ENCODE assay signal across 16 cellular contexts in the genomic region with DNA sequence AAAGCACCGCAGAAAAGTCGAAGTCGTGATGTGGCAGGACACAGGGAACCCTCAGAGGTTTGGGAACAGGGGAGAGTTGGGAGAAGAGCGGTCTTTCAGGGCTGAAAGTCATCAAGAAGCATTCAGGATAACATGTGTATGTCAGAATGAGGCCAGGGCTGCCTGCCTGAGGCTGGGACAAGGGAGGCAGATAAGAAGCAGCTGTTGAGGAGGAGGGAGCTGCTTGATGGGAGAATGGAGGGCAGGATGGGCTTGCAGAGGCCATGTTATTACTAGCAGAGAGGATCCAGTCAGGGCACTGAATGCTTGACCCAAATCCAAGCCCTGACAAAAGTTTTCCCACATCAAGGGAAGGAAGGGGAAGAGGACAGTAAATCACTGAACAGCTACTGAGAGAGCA.
DNase-seq lines count a peak whose midpoint lies in the region; TF ChIP-seq lines count a peak whose summit lies in the region.
"Had no signal": no experiment of that assay in that cellular context is flagged by ENCODE, and none has a peak within 500 bp of the region (broad histone marks: within the 10 kb centered on the region; RNA-seq: fewer than 3 reads in every experiment).

No MANE protein-coding gene starts in this region.

- intact Hi-C loops in activated T-helper 1 cell treated with anti-CD3 and anti-CD28 coated beads, Interleukin-12 subunit alpha, Interleukin-12 subunit beta, Interleukin-2, Interleukin-4 antibody, amounts not matched to agents 30 ng/mL and 10 ng/mL and 1 ng/mL, durations not matched to agents 14 hours and 24 hours and 36 hours (cut with micrococcal nuclease), result no loop called here

- no peak overlapping the region for H4K8ac ChIP-seq in mesenchymal stem cell (ENCODE audit: low read length)

- no peak overlapping the region for H3K4me3 ChIP-seq in fibroblast of villous mesenchyme (ENCODE audit: low read depth, low read length)
- no peak overlapping the region for H3K4me3 ChIP-seq in mesenchymal stem cell (ENCODE audit: insufficient read depth in 1 of 2, low read depth in 1 of 2, low read length in 2 of 2)
- no peak overlapping the region for H3K4me3 ChIP-seq in stomach smooth muscle (ENCODE audit: low read length in 2 of 2)
- H3K4me3 ChIP-seq: GM12878 had no signal

- no peak overlapping the region for H3K27ac Mint-ChIP-seq in activated T-helper 1 cell treated with anti-CD3 and anti-CD28 coated beads, Interleukin-12 subunit alpha, Interleukin-12 subunit beta, Interleukin-2, Interleukin-4 antibody, amounts not matched to agents 30 ng/mL and 10 ng/mL and 1 ng/mL, durations not matched to agents 14 hours and 24 hours and 36 hours
- no peak overlapping the region for H3K27ac Mint-ChIP-seq in T-helper 2 cell treated with Interferon-gamma antibody and Interleukin-4, amounts not matched to agents 5 μg/mL and 100 μg/mL, for 36 hours
- H3K27ac Mint-ChIP-seq: CD4-positive, alpha-beta T cell had no signal

- H3K9ac ChIP-seq in mesenchymal stem cell (ENCODE audit: low read length) (no peak overlapping the region), stomach smooth muscle (ENCODE audit: low read length in 2 of 2) (no peak overlapping the region)

- no peak overlapping the region for H3K4me3 Mint-ChIP-seq in activated T-helper 1 cell treated with anti-CD3 and anti-CD28 coated beads, Interleukin-12 subunit alpha, Interleukin-12 subunit beta, Interleukin-2, Interleukin-4 antibody, amounts not matched to agents 30 ng/mL and 10 ng/mL and 1 ng/mL, durations not matched to agents 14 hours and 24 hours and 36 hours
- no peak overlapping the region for H3K4me3 Mint-ChIP-seq in T-helper 2 cell treated with Interferon-gamma antibody and Interleukin-4, amounts not matched to agents 5 μg/mL and 100 μg/mL, for 36 hours
- H3K4me3 Mint-ChIP-seq: CD4-positive, alpha-beta T cell had no signal

- H3K4me1 ChIP-seq in mesenchymal stem cell (ENCODE audit: control insufficient read depth, insufficient read depth, low read depth, low read length), result peaks cover 6% of the 10 kb centered on the region
- peaks cover 33% of the 10 kb centered on the region for H3K4me1 ChIP-seq in stomach smooth muscle (ENCODE audit: control insufficient read depth, insufficient read depth, low read length)
- H3K4me1 ChIP-seq: BE2C had no signal

- peak overlapping the region; percentile 47 for H2AK5ac ChIP-seq in mesenchymal stem cell (ENCODE audit: low read length, severe bottlenecking)

- H3K4me1 Mint-ChIP-seq in activated T-helper 1 cell treated with anti-CD3 and anti-CD28 coated beads, Interleukin-12 subunit alpha, Interleukin-12 subunit beta, Interleukin-2, Interleukin-4 antibody, amounts not matched to agents 30 ng/mL and 10 ng/mL and 1 ng/mL, durations not matched to agents 14 hours and 24 hours and 36 hours (ENCODE audit: low read depth), result no peaks in the 10 kb centered on the region
- no peaks in the 10 kb centered on the region for H3K4me1 Mint-ChIP-seq in T-helper 2 cell treated with Interferon-gamma antibody and Interleukin-4, amounts not matched to agents 5 μg/mL and 100 μg/mL, for 36 hours (ENCODE audit: low read depth)

- H2BK15ac ChIP-seq in mesenchymal stem cell (ENCODE audit: low read depth, poor library complexity, severe bottlenecking), result no peak overlapping the region

- H3K23ac ChIP-seq in mesenchymal stem cell (ENCODE audit: low read length in 2 of 2), result no peak overlapping the region

- H3K27me3 ChIP-seq in mesenchymal stem cell (ENCODE audit: control insufficient read depth in 1 of 2, insufficient read depth in 1 of 2, low read length in 2 of 2) (peaks cover 0 to 66% of the 10 kb centered on the region in 2 experiments), stomach smooth muscle (ENCODE audit: control insufficient read depth in 1 of 2, insufficient read depth in 2 of 2, low read length in 2 of 2) (peaks cover 0 to 13% of the 10 kb centered on the region in 2 donors)
- H3K27me3 ChIP-seq: BE2C had no signal

- H4K91ac ChIP-seq in mesenchymal stem cell (ENCODE audit: low read length), result no peak overlapping the region

- H3K27me3 Mint-ChIP-seq in activated T-helper 1 cell treated with anti-CD3 and anti-CD28 coated beads, Interleukin-12 subunit alpha, Interleukin-12 subunit beta, Interleukin-2, Interleukin-4 antibody, amounts not matched to agents 30 ng/mL and 10 ng/mL and 1 ng/mL, durations not matched to agents 14 hours and 24 hours and 36 hours (ENCODE audit: insufficient read depth), result no peaks in the 10 kb centered on the region
- H3K27me3 Mint-ChIP-seq in T-helper 2 cell treated with Interferon-gamma antibody and Interleukin-4, amounts not matched to agents 5 μg/mL and 100 μg/mL, for 36 hours (ENCODE audit: low read depth), result no peaks in the 10 kb centered on the region

- H3K79me1 ChIP-seq in mesenchymal stem cell (replicated peaks; ENCODE audit: low read length, poor library complexity, severe bottlenecking), result no peaks in the 10 kb centered on the region

- no peak overlapping the region for H3K4me2 ChIP-seq in mesenchymal stem cell (ENCODE audit: low read length, poor library complexity, severe bottlenecking)

- H3K36me3 ChIP-seq in mesenchymal stem cell (ENCODE audit: control insufficient read depth in 1 of 2, insufficient read depth in 2 of 2, low read depth in 1 of 2, low read length in 2 of 2), result no peaks in the 10 kb centered on the region
- H3K36me3 ChIP-seq in stomach smooth muscle (ENCODE audit: control insufficient read depth in 2 of 2, insufficient read depth in 2 of 2, low read length in 2 of 2), result no peaks in the 10 kb centered on the region
- H3K36me3 ChIP-seq: BE2C had no signal

- H3K36me3 Mint-ChIP-seq in activated T-helper 1 cell treated with anti-CD3 and anti-CD28 coated beads, Interleukin-12 subunit alpha, Interleukin-12 subunit beta, Interleukin-2, Interleukin-4 antibody, amounts not matched to agents 30 ng/mL and 10 ng/mL and 1 ng/mL, durations not matched to agents 14 hours and 24 hours and 36 hours (ENCODE audit: low read depth), result no peaks in the 10 kb centered on the region
- no peaks in the 10 kb centered on the region for H3K36me3 Mint-ChIP-seq in T-helper 2 cell treated with Interferon-gamma antibody and Interleukin-4, amounts not matched to agents 5 μg/mL and 100 μg/mL, for 36 hours (ENCODE audit: low read depth)

- no peaks in the 10 kb centered on the region for H3K9me3 ChIP-seq in mesenchymal stem cell (ENCODE audit: control insufficient read depth, low read length)
- H3K9me3 ChIP-seq in stomach smooth muscle (ENCODE audit: control insufficient read depth in 2 of 2, low read length in 2 of 2), result no peaks in the 10 kb centered on the region
- H3K9me3 ChIP-seq: BE2C had no signal

- H2BK12ac ChIP-seq in mesenchymal stem cell (ENCODE audit: low read length in 2 of 2), result peak overlapping the region in 1 of 2 experiments; percentile 15

- H3K18ac ChIP-seq in mesenchymal stem cell (ENCODE audit: low read depth in 1 of 2, low read length in 2 of 2), result no peak overlapping the region

- H3K27ac ChIP-seq in mesenchymal stem cell (ENCODE audit: low read length, poor library complexity, severe bottlenecking) (no peak overlapping the region), stomach smooth muscle (ENCODE audit: low read length) (peak overlapping the region; percentile 41)
- H3K27ac ChIP-seq: 22Rv1 had no signal

- DNase-seq in DMS 273 (lab: John Stamatoyannopoulos, UW; ENCODE audit: unreplicated experiment) (peak; percentile 15), DMS 273 treated with DMSO at 0.1 percent for 48 hours (lab: John Stamatoyannopoulos, UW) (no peak), fibroblast of villous mesenchyme (ENCODE audit: low read depth) (peak; percentile 5), mesenchymal stem cell (no peak), germinal center (ENCODE audit: low spot score) (no peak)
- DNase-seq in activated T-helper 1 cell treated with anti-CD3 and anti-CD28 coated beads, Interleukin-12 subunit alpha, Interleukin-12 subunit beta, Interleukin-2, Interleukin-4 antibody, amounts not matched to agents 30 ng/mL and 10 ng/mL and 1 ng/mL, durations not matched to agents 14 hours and 24 hours and 36 hours (ENCODE audit: low spot score), result no peak
- DNase-seq in T-helper 2 cell treated with Interferon-gamma antibody and Interleukin-4, amounts not matched to agents 5 μg/mL and 100 μg/mL, for 36 hours (ENCODE audit: low spot score), result no peak
- DNase-seq: BE2C; CD4-positive, alpha-beta T cell; DND-41; GOT3; NCI-H1105 treated with DMSO at 0.1 percent for 48 hours; NCI-H187 had no signal

- 85% methylated on average over 4 of the region's 4 CpGs for WGBS in mesenchymal stem cell

- no peak overlapping the region for H2AFZ ChIP-seq in mesenchymal stem cell (ENCODE audit: low read depth, low read length)

- no peak for TF ChIP-seq CTCF in fibroblast of villous mesenchyme (IDR thresholded peaks at IDR 0.05; ENCODE audit: insufficient read depth, low read depth, low read length)

- no peaks in the 10 kb centered on the region for H3K9me3 Mint-ChIP-seq in activated T-helper 1 cell treated with anti-CD3 and anti-CD28 coated beads, Interleukin-12 subunit alpha, Interleukin-12 subunit beta, Interleukin-2, Interleukin-4 antibody, amounts not matched to agents 30 ng/mL and 10 ng/mL and 1 ng/mL, durations not matched to agents 14 hours and 24 hours and 36 hours
- no peaks in the 10 kb centered on the region for H3K9me3 Mint-ChIP-seq in T-helper 2 cell treated with Interferon-gamma antibody and Interleukin-4, amounts not matched to agents 5 μg/mL and 100 μg/mL, for 36 hours
- H3K9me3 Mint-ChIP-seq: CD4-positive, alpha-beta T cell had no signal

- no peak overlapping the region for H3K14ac ChIP-seq in mesenchymal stem cell (ENCODE audit: low read length in 2 of 2)

- H2BK5ac ChIP-seq in mesenchymal stem cell (ENCODE audit: low read depth, low read length, poor library complexity, severe bottlenecking), result no peak overlapping the region

- no peak overlapping the region for H3K4ac ChIP-seq in mesenchymal stem cell (ENCODE audit: low read depth in 1 of 2, low read length in 2 of 2)

- no peak overlapping the region for H2BK120ac ChIP-seq in mesenchymal stem cell (ENCODE audit: low read depth, low read length)

Comparison
In these comparisons a context has a peak if more than half of its experiments do, and no peak if none do; other contexts are left out.
1. DNase-seq: peak in DMS 273 (single experiment) and fibroblast of villous mesenchyme (single experiment); none in DMS 273 treated with DMSO at 0.1 percent for 48 hours (single experiment), mesenchymal stem cell (single experiment), activated T-helper 1 cell treated with anti-CD3 and anti-CD28 coated beads, Interleukin-12 subunit alpha, Interleukin-12 subunit beta, Interleukin-2, Interleukin-4 antibody, amounts not matched to agents 30 ng/mL and 10 ng/mL and 1 ng/mL, durations not matched to agents 14 hours and 24 hours and 36 hours (single experiment), T-helper 2 cell treated with Interferon-gamma antibody and Interleukin-4, amounts not matched to agents 5 μg/mL and 100 μg/mL, for 36 hours (single experiment) and germinal center (single experiment).